ENCODE assay signal across 21 cellular contexts in genomic region chr11:14480716-14481115, GRCh38.
A peak's percentile ranks its signal among the peaks of the same experiment; 100 is the strongest.
DNase-seq lines count a peak whose midpoint lies in the region; ATAC-seq and TF ChIP-seq lines count a peak whose summit lies in the region.
"Had no signal": no experiment of that assay in that cellular context is flagged by ENCODE, and none has a peak within 500 bp of the region (broad histone marks: within the 10 kb centered on the region; RNA-seq: fewer than 3 reads in every experiment).

No MANE protein-coding gene starts in this region.

- H3K27me3 ChIP-seq in OCI-LY3 (ENCODE audit: low read depth, low read length) = no peaks in the 10 kb centered on the region
- H3K27me3 ChIP-seq: dorsolateral prefrontal cortex, gastrocnemius medialis had no signal

- no peaks in the 10 kb centered on the region for H3K27me3 Mint-ChIP-seq in stimulated activated naive CD8-positive, alpha-beta T cell treated with anti-CD3 and anti-CD28 coated beads, Interleukin-15, Interleukin-2, amounts not matched to agents 100 ng/mL and 50 ng/mL, for 24 hours
- no peaks in the 10 kb centered on the region for H3K27me3 Mint-ChIP-seq in activated naive CD8-positive, alpha-beta T cell treated with anti-CD3 and anti-CD28 coated beads, Interleukin-2, amount 50 U/mL, for 24 hours
- H3K27me3 Mint-ChIP-seq in stimulated activated naive CD8-positive, alpha-beta T cell treated with anti-CD3 and anti-CD28 coated beads, Interleukin-15, amount 100 ng/mL, for 72 hours = no peaks in the 10 kb centered on the region
- H3K27me3 Mint-ChIP-seq: type B pancreatic cell had no signal

- H3K79me2 ChIP-seq in OCI-LY3 (ENCODE audit: low read length) = no peaks in the 10 kb centered on the region

- no peak overlapping the region for H2AFZ ChIP-seq in OCI-LY3 (ENCODE audit: low read depth, low read length)

- peak overlapping the region; percentile 60 for H3K27ac Mint-ChIP-seq in stimulated activated naive CD8-positive, alpha-beta T cell treated with anti-CD3 and anti-CD28 coated beads, Interleukin-15, Interleukin-2, amounts not matched to agents 100 ng/mL and 50 ng/mL, for 24 hours
- H3K27ac Mint-ChIP-seq in activated naive CD8-positive, alpha-beta T cell treated with anti-CD3 and anti-CD28 coated beads, Interleukin-2, amount 50 U/mL, for 24 hours = peak overlapping the region; percentile 60
- peak overlapping the region; percentile 73 to 95 for H3K27ac Mint-ChIP-seq in stimulated activated naive CD8-positive, alpha-beta T cell treated with anti-CD3 and anti-CD28 coated beads, Interleukin-15, amount 100 ng/mL, for 72 hours
- H3K27ac Mint-ChIP-seq: activated T-helper 1 cell treated with anti-CD3 and anti-CD28 coated beads, Interleukin-12 subunit alpha, Interleukin-12 subunit beta, Interleukin-2, Interleukin-4 antibody, amounts not matched to agents 30 ng/mL and 10 ng/mL and 1 ng/mL, durations not matched to agents 14 hours and 24 hours and 36 hours; T-helper 1 cell treated with Interleukin-12 subunit alpha and Interleukin-12 subunit beta and Interleukin-4 antibody, amounts not matched to agents 30 μg/mL and 1 μg/mL, for 36 hours; type B pancreatic cell had no signal

- no peaks in the 10 kb centered on the region for H3K9me3 ChIP-seq in OCI-LY3 (ENCODE audit: insufficient read depth, low read length)
- H3K9me3 ChIP-seq: Caco-2, gastrocnemius medialis had no signal

- H3K4me3 ChIP-seq in OCI-LY3 (ENCODE audit: low read length) = no peak overlapping the region
- H3K4me3 ChIP-seq: dorsolateral prefrontal cortex, gastrocnemius medialis had no signal

- H3K36me3 Mint-ChIP-seq in stimulated activated naive CD8-positive, alpha-beta T cell treated with anti-CD3 and anti-CD28 coated beads, Interleukin-15, Interleukin-2, amounts not matched to agents 100 ng/mL and 50 ng/mL, for 24 hours (ENCODE audit: low read depth) = peaks cover 71% of the 10 kb centered on the region
- H3K36me3 Mint-ChIP-seq in activated naive CD8-positive, alpha-beta T cell treated with anti-CD3 and anti-CD28 coated beads, Interleukin-2, amount 50 U/mL, for 24 hours (ENCODE audit: low read depth) = peaks cover 53% of the 10 kb centered on the region

- no peaks in the 10 kb centered on the region for H4K20me1 ChIP-seq in OCI-LY3 (ENCODE audit: insufficient read depth, low read length)

- peak overlapping the region; percentile 29 for H3K27ac ChIP-seq in OCI-LY3 (ENCODE audit: low read length)
- H3K27ac ChIP-seq: dorsolateral prefrontal cortex, gastrocnemius medialis had no signal

- H3K4me2 ChIP-seq in OCI-LY3 (ENCODE audit: low read length) = no peak overlapping the region

- no peaks in the 10 kb centered on the region for H3K9me3 Mint-ChIP-seq in stimulated activated naive CD8-positive, alpha-beta T cell treated with anti-CD3 and anti-CD28 coated beads, Interleukin-15, Interleukin-2, amounts not matched to agents 100 ng/mL and 50 ng/mL, for 24 hours
- H3K9me3 Mint-ChIP-seq in activated naive CD8-positive, alpha-beta T cell treated with anti-CD3 and anti-CD28 coated beads, Interleukin-2, amount 50 U/mL, for 24 hours = no peaks in the 10 kb centered on the region
- no peaks in the 10 kb centered on the region for H3K9me3 Mint-ChIP-seq in stimulated activated naive CD8-positive, alpha-beta T cell treated with anti-CD3 and anti-CD28 coated beads, Interleukin-15, amount 100 ng/mL, for 72 hours
- H3K9me3 Mint-ChIP-seq: activated T-helper 1 cell treated with anti-CD3 and anti-CD28 coated beads, Interleukin-12 subunit alpha, Interleukin-12 subunit beta, Interleukin-2, Interleukin-4 antibody, amounts not matched to agents 30 ng/mL and 10 ng/mL and 1 ng/mL, durations not matched to agents 14 hours and 24 hours and 36 hours; T-helper 1 cell treated with Interleukin-12 subunit alpha and Interleukin-12 subunit beta and Interleukin-4 antibody, amounts not matched to agents 30 μg/mL and 1 μg/mL, for 36 hours; type B pancreatic cell had no signal

- peaks cover 60% of the 10 kb centered on the region for H3K36me3 ChIP-seq in OCI-LY3 (replicated peaks; ENCODE audit: low read depth, low read length)

- no peak for ATAC-seq in stimulated activated naive CD8-positive, alpha-beta T cell treated with anti-CD3 and anti-CD28 coated beads, Interleukin-15, Interleukin-2, amounts not matched to agents 100 U/mL and 50 U/mL, for 24 hours
- no peak for ATAC-seq in activated naive CD8-positive, alpha-beta T cell treated with anti-CD3 and anti-CD28 coated beads, Interleukin-2, amount 50 U/mL, for 24 hours
- ATAC-seq in stimulated activated naive CD8-positive, alpha-beta T cell treated with anti-CD3 and anti-CD28 coated beads, Interleukin-15, amount 100 ng/mL, for 72 hours = peak; percentile 48
- ATAC-seq in GM18858 (IDR thresholded peaks at IDR 0.05; ENCODE audit: unreplicated experiment) = no peak
- ATAC-seq: gastrocnemius medialis had no signal

- H3K9ac ChIP-seq in OCI-LY3 (ENCODE audit: low read length) = no peak overlapping the region

- peaks cover 14% of the 10 kb centered on the region for H3K4me1 Mint-ChIP-seq in stimulated activated naive CD8-positive, alpha-beta T cell treated with anti-CD3 and anti-CD28 coated beads, Interleukin-15, Interleukin-2, amounts not matched to agents 100 ng/mL and 50 ng/mL, for 24 hours (ENCODE audit: low read depth)
- peaks cover 10% of the 10 kb centered on the region for H3K4me1 Mint-ChIP-seq in activated naive CD8-positive, alpha-beta T cell treated with anti-CD3 and anti-CD28 coated beads, Interleukin-2, amount 50 U/mL, for 24 hours
- H3K4me1 Mint-ChIP-seq in stimulated activated naive CD8-positive, alpha-beta T cell treated with anti-CD3 and anti-CD28 coated beads, Interleukin-15, amount 100 ng/mL, for 72 hours = peaks cover 14% of the 10 kb centered on the region

- no peak overlapping the region for H3K4me3 Mint-ChIP-seq in stimulated activated naive CD8-positive, alpha-beta T cell treated with anti-CD3 and anti-CD28 coated beads, Interleukin-15, Interleukin-2, amounts not matched to agents 100 ng/mL and 50 ng/mL, for 24 hours
- H3K4me3 Mint-ChIP-seq in activated naive CD8-positive, alpha-beta T cell treated with anti-CD3 and anti-CD28 coated beads, Interleukin-2, amount 50 U/mL, for 24 hours = peak overlapping the region; percentile 14
- H3K4me3 Mint-ChIP-seq in stimulated activated naive CD8-positive, alpha-beta T cell treated with anti-CD3 and anti-CD28 coated beads, Interleukin-15, amount 100 ng/mL, for 72 hours = peak overlapping the region; percentile 24 to 53
- H3K4me3 Mint-ChIP-seq: activated T-helper 1 cell treated with anti-CD3 and anti-CD28 coated beads, Interleukin-12 subunit alpha, Interleukin-12 subunit beta, Interleukin-2, Interleukin-4 antibody, amounts not matched to agents 30 ng/mL and 10 ng/mL and 1 ng/mL, durations not matched to agents 14 hours and 24 hours and 36 hours; T-helper 1 cell treated with Interleukin-12 subunit alpha and Interleukin-12 subunit beta and Interleukin-4 antibody, amounts not matched to agents 30 μg/mL and 1 μg/mL, for 36 hours; type B pancreatic cell had no signal

- no peaks in the 10 kb centered on the region for H3K4me1 ChIP-seq in OCI-LY3 (ENCODE audit: low read length)
- H3K4me1 ChIP-seq: Caco-2, gastrocnemius medialis had no signal

- no peak for TF ChIP-seq CTCF in OCI-LY3 (IDR thresholded peaks at IDR 0.05; ENCODE audit: low read depth, low read length)

- no peak for DNase-seq in stimulated activated naive CD8-positive, alpha-beta T cell treated with anti-CD3 and anti-CD28 coated beads, Interleukin-15, Interleukin-2, amounts not matched to agents 100 U/mL and 50 U/mL, for 24 hours
- no peak for DNase-seq in activated naive CD8-positive, alpha-beta T cell treated with anti-CD3 and anti-CD28 coated beads, Interleukin-2, amount 50 U/mL, for 24 hours
- DNase-seq in stimulated activated naive CD8-positive, alpha-beta T cell treated with anti-CD3 and anti-CD28 coated beads, Interleukin-15, amount 100 ng/mL, for 72 hours = no peak
- no peak for DNase-seq in NCI-H2227 (lab: John Stamatoyannopoulos, UW; ENCODE audit: unreplicated experiment)
- no peak for DNase-seq in RKO (ENCODE audit: low spot score)
- DNase-seq: Caco-2; dorsolateral prefrontal cortex; gastrocnemius medialis; kidney; mammary epithelial cell; NCI-H1417; NCI-H524 treated with DMSO at 0.1 percent for 48 hours; occipital lobe; SHP77; stimulated activated CD4-positive, alpha-beta T cell treated with anti-CD3 and anti-CD28 coated beads, Interleukin-4, amount 100 ng/mL, for 1 hour had no signal
